ENCODE assay signal across 7 cellular contexts in the genomic region with DNA sequence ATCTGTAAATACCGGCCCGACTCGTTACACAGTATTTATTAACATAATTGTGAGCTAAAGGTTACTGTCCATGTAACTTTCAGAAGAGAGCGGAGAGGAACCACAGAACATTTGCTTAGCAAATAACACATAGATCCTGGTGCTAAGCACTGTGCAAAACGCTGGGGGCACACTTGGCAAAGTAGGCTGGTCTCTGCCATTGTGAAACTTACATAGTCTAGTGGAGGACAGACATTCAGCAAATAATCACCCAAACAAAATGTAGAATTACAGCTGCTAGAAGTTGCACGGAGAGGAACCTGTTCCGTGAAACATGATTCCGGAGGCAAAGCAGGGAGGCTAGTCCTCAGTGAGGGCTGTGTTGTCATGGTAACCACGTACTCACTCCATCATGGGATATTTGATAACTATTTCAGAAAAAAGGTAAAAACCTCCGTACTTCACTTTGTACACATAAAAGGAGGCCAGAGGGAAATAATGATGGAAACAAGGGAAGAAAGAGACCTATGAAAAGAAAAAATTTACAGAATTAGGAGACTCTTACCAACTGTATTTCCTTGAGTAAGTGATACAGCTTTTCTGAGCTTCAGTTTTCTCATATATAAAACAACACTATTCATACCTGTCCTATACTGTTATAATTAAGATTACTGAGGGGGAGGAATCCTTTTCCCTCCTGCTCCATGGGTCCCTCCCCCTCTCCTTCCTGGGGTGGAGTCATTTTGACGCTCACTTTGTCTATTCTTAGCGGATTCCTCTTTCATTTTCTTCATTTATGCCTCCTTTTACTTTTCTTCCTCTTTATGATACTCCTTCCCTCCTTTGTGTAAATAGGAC. TPM values are rescaled to one million over a fixed set of nuclear protein-coding genes. Genes with fewer than 3 reads are reported as not detected.
DNase-seq lines count a peak whose midpoint lies in the region; ATAC-seq and TF ChIP-seq lines count a peak whose summit lies in the region.

No MANE protein-coding gene starts in this region.

- no peaks in the 10 kb centered on the region for H3K27me3 ChIP-seq in SU-DHL-6 (ENCODE audit: low read length)

- H3K9me3 ChIP-seq in SU-DHL-6 (ENCODE audit: insufficient read depth, low read length) = no peaks in the 10 kb centered on the region

- TF ChIP-seq CTCF in GM12874 (IDR thresholded peaks at IDR 0.05; ENCODE audit: insufficient read depth, low read depth, low read length) (peak; percentile 30; the same call in 1 of the 2 replicates), LNCaP clone FGC (IDR thresholded peaks at IDR 0.05; ENCODE audit: control insufficient read depth, extremely low read depth, insufficient read depth) (no peak), SU-DHL-6 (IDR thresholded peaks at IDR 0.05; ENCODE audit: insufficient read depth, low read length, poor library complexity, severe bottlenecking) (peak; percentile 38)

- H4K20me1 ChIP-seq in SU-DHL-6 (ENCODE audit: low read depth, low read length) = no peaks in the 10 kb centered on the region

- H3K9ac ChIP-seq in SU-DHL-6 (ENCODE audit: low read length) = peak overlapping the region; percentile 74

- H3K36me3 ChIP-seq in SU-DHL-6 (ENCODE audit: low read length) = no peaks in the 10 kb centered on the region

- H3K27ac Mint-ChIP-seq in dendritic cell treated with granulocyte-macrophage colony-stimulating factor and Interleukin-4, amounts not matched to agents 40 ng/mL and 50 ng/mL, for 4 days = peak overlapping the region; percentile 94
- peak overlapping the region; percentile 89 to 94 for H3K27ac Mint-ChIP-seq in stimulated activated naive CD8-positive, alpha-beta T cell treated with anti-CD3 and anti-CD28 coated beads, Interleukin-15, amount 100 ng/mL, for 72 hours

- H3K4me1 Mint-ChIP-seq in dendritic cell treated with granulocyte-macrophage colony-stimulating factor and Interleukin-4, amounts not matched to agents 40 ng/mL and 50 ng/mL, for 4 days (ENCODE audit: low read depth) = peaks cover 47% of the 10 kb centered on the region
- peaks cover 36% of the 10 kb centered on the region for H3K4me1 Mint-ChIP-seq in stimulated activated naive CD8-positive, alpha-beta T cell treated with anti-CD3 and anti-CD28 coated beads, Interleukin-15, amount 100 ng/mL, for 72 hours

- peaks cover 41% of the 10 kb centered on the region for H3K79me2 ChIP-seq in SU-DHL-6 (ENCODE audit: insufficient read depth, low read length)

- DNase-seq in H4 (ENCODE audit: low spot score) (peak; percentile 56), LNCaP clone FGC (ENCODE audit: low read depth) (no peak), lung microvascular endothelial cell (ENCODE audit: low read depth in 2 of 2) (peak; percentile 36 to 62)
- DNase-seq in stimulated activated naive CD8-positive, alpha-beta T cell treated with anti-CD3 and anti-CD28 coated beads, Interleukin-15, amount 100 ng/mL, for 72 hours = peak in 1 of 2 donors; percentile 60

- peak overlapping the region; percentile 4 for H2AFZ ChIP-seq in SU-DHL-6 (ENCODE audit: low read depth, low read length, severe bottlenecking)

- ATAC-seq in stimulated activated naive CD8-positive, alpha-beta T cell treated with anti-CD3 and anti-CD28 coated beads, Interleukin-15, amount 100 ng/mL, for 72 hours = peak; percentile 72

- no peaks in the 10 kb centered on the region for H3K27me3 Mint-ChIP-seq in dendritic cell treated with granulocyte-macrophage colony-stimulating factor and Interleukin-4, amounts not matched to agents 40 ng/mL and 50 ng/mL, for 4 days
- H3K27me3 Mint-ChIP-seq in stimulated activated naive CD8-positive, alpha-beta T cell treated with anti-CD3 and anti-CD28 coated beads, Interleukin-15, amount 100 ng/mL, for 72 hours = no peaks in the 10 kb centered on the region

- no peaks in the 10 kb centered on the region for H3K9me2 ChIP-seq in SU-DHL-6 (replicated peaks; ENCODE audit: insufficient read depth, low read length)

- intact Hi-C loops in dendritic cell treated with granulocyte-macrophage colony-stimulating factor and Interleukin-4, amounts not matched to agents 40 ng/mL and 50 ng/mL, for 4 days (cut with micrococcal nuclease) = loop anchor here (1.0 to 5.0 kb wide), 3 partner anchors 20 to 900 kb away; a partner anchor contains a TSS

- H3K4me2 ChIP-seq in SU-DHL-6 (ENCODE audit: low read depth, low read length, poor library complexity, severe bottlenecking) = peak overlapping the region; percentile 91

- peak overlapping the region; percentile 95 for H3K4me3 Mint-ChIP-seq in dendritic cell treated with granulocyte-macrophage colony-stimulating factor and Interleukin-4, amounts not matched to agents 40 ng/mL and 50 ng/mL, for 4 days
- H3K4me3 Mint-ChIP-seq in stimulated activated naive CD8-positive, alpha-beta T cell treated with anti-CD3 and anti-CD28 coated beads, Interleukin-15, amount 100 ng/mL, for 72 hours = peak overlapping the region; percentile 84 to 89

- no peaks in the 10 kb centered on the region for H3K9me3 Mint-ChIP-seq in dendritic cell treated with granulocyte-macrophage colony-stimulating factor and Interleukin-4, amounts not matched to agents 40 ng/mL and 50 ng/mL, for 4 days
- no peaks in the 10 kb centered on the region for H3K9me3 Mint-ChIP-seq in stimulated activated naive CD8-positive, alpha-beta T cell treated with anti-CD3 and anti-CD28 coated beads, Interleukin-15, amount 100 ng/mL, for 72 hours

- H3K36me3 Mint-ChIP-seq in dendritic cell treated with granulocyte-macrophage colony-stimulating factor and Interleukin-4, amounts not matched to agents 40 ng/mL and 50 ng/mL, for 4 days (ENCODE audit: low read depth) = peaks cover 7% of the 10 kb centered on the region

- H3F3A ChIP-seq in SU-DHL-6 (ENCODE audit: insufficient read depth) = peaks cover 10% of the 10 kb centered on the region

- peak overlapping the region; percentile 92 for H3K27ac ChIP-seq in SU-DHL-6 (ENCODE audit: low read depth, low read length)

- H3K4me3 ChIP-seq in LNCaP clone FGC (ENCODE audit: low read depth, low read length) (peak overlapping the region; percentile 60), SU-DHL-6 (ENCODE audit: insufficient read depth, low read length, poor library complexity, severe bottlenecking) (peak overlapping the region; percentile 52)

RNA-seq across cellular contexts. Expression of a gene that starts 0.8 kb away (rescaled TPM):
- total RNA-seq in H4 (2014; rRNA removed; shearing (Covaris generic)) = 0.25 and 1.1 TPM in 2 replicates
- total RNA-seq in lung microvascular endothelial cell = under 0.01 TPM in 1 of 2 replicates, not detected in the other
